9 cellular contexts compared by ENCODE assay signal in the genomic region with DNA sequence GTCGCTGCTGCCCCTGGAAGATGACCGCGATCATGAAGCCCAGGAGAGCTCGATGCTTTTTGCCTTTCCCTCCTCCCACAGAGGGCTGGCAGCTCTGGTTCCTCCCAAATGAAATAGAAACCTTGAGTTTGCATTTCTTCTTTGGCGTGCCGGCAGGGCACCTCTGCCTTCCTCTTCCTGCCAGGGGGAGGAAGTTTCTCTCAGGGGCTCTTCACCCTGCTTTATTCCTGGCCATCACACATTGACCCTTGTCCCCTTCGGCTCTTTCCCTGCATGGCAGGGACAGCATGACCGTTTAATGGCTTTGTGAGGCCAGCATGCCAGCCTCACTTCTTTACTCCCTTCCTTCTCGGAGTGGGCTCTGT. TPM values are rescaled to one million over a fixed set of nuclear protein-coding genes. Genes with fewer than 3 reads are reported as not detected.
DNase-seq lines count a peak whose midpoint lies in the region; TF ChIP-seq lines count a peak whose summit lies in the region.
"Had no signal": no experiment of that assay in that cellular context is flagged by ENCODE, and none has a peak within 500 bp of the region (broad histone marks: within the 10 kb centered on the region; RNA-seq: fewer than 3 reads in every experiment).

No MANE protein-coding gene starts in this region.

- H3K36me3 Mint-ChIP-seq in activated CD4-positive, alpha-beta T cell treated with anti-CD3 and anti-CD28 coated beads, Interleukin-2, amount 10 ng/mL, durations not matched to agents 7 days and 5 days (ENCODE audit: low read depth) = peaks cover 14% of the 10 kb centered on the region
- peaks cover 61% of the 10 kb centered on the region for H3K36me3 Mint-ChIP-seq in MCF 10A (ENCODE audit: insufficient read depth, unreplicated experiment)

- no peak for TF ChIP-seq CTCF in MCF 10A (IDR thresholded peaks at IDR 0.05; ENCODE audit: unreplicated experiment)
- TF ChIP-seq CTCF in tibial artery (IDR thresholded peaks at IDR 0.05) = no peak

- H2AK5ac ChIP-seq in mesenchymal stem cell (ENCODE audit: low read length, severe bottlenecking) = peak overlapping the region; percentile 21

- no peak overlapping the region for H3K4me3 Mint-ChIP-seq in activated CD4-positive, alpha-beta T cell treated with anti-CD3 and anti-CD28 coated beads, Interleukin-2, amount 10 ng/mL, durations not matched to agents 7 days and 5 days
- no peak overlapping the region for H3K4me3 Mint-ChIP-seq in MCF 10A (ENCODE audit: unreplicated experiment)

- H3K4me2 ChIP-seq in mesenchymal stem cell (ENCODE audit: low read length, poor library complexity, severe bottlenecking) = no peak overlapping the region

- H4K91ac ChIP-seq in mesenchymal stem cell (ENCODE audit: low read length) = no peak overlapping the region

- H3K36me3 ChIP-seq in mesenchymal stem cell (ENCODE audit: control insufficient read depth in 1 of 2, insufficient read depth in 2 of 2, low read depth in 1 of 2, low read length in 2 of 2) = peaks cover 24 to 57% of the 10 kb centered on the region in 2 experiments
- H3K36me3 ChIP-seq in tibial artery = peaks cover 0 to 14% (median 9%) of the 10 kb centered on the region in 3 donors

- no TSS peak for BruUV-seq in MCF 10A (replicated peaks; lab: Mats Ljungman, UMichigan)

- no peak overlapping the region for H3K4me3 ChIP-seq in mesenchymal stem cell (ENCODE audit: insufficient read depth in 1 of 2, low read depth in 1 of 2, low read length in 2 of 2)
- no peak overlapping the region for H3K4me3 ChIP-seq in tibial artery

- no peaks in the 10 kb centered on the region for H3K27me3 ChIP-seq in mesenchymal stem cell (ENCODE audit: control insufficient read depth in 1 of 2, insufficient read depth in 1 of 2, low read length in 2 of 2)
- H3K27me3 ChIP-seq in tibial artery = no peaks in the 10 kb centered on the region

- H2BK120ac ChIP-seq in mesenchymal stem cell (ENCODE audit: low read depth, low read length) = no peak overlapping the region

- peak overlapping the region in 1 of 2 experiments; percentile 10 for H2BK12ac ChIP-seq in mesenchymal stem cell (ENCODE audit: low read length in 2 of 2)

- H4K8ac ChIP-seq in mesenchymal stem cell (ENCODE audit: low read length) = no peak overlapping the region

- POLR2A ChIA-PET in activated CD4-positive, alpha-beta T cell treated with anti-CD3 and anti-CD28 coated beads, Interleukin-2, amount 10 ng/mL, durations not matched to agents 7 days and 5 days (lab: Charles Lee) = no interaction called here
- POLR2A ChIA-PET in MCF 10A (lab: Yijun Ruan, JAX) = interaction anchor here (0.6 to 1.0 kb wide), 2 partner anchors 34 to 38 kb away, joined by 3 to 7 read pairs; no protein-coding TSS in a partner anchor

- H3K79me1 ChIP-seq in mesenchymal stem cell (replicated peaks; ENCODE audit: low read length, poor library complexity, severe bottlenecking) = no peaks in the 10 kb centered on the region

- H3K23ac ChIP-seq in mesenchymal stem cell (ENCODE audit: low read length in 2 of 2) = no peak overlapping the region

- H2BK5ac ChIP-seq in mesenchymal stem cell (ENCODE audit: low read depth, low read length, poor library complexity, severe bottlenecking) = no peak overlapping the region

- H3K27ac ChIP-seq in mesenchymal stem cell (ENCODE audit: low read length, poor library complexity, severe bottlenecking) = peak overlapping the region; percentile 98
- H3K27ac ChIP-seq in tibial artery = peak overlapping the region; percentile 91 to 94

- DNase-seq in activated CD4-positive, alpha-beta T cell treated with anti-CD3 and anti-CD28 coated beads, Interleukin-2, amount 10 ng/mL, durations not matched to agents 7 days and 5 days = no peak
- no peak for DNase-seq in activated CD4-positive, alpha-beta T cell treated with anti-CD3 and anti-CD28 coated beads, Interleukin-2, amount 50 U/mL, for 48 hours
- DNase-seq in MCF 10A (ENCODE audit: unreplicated experiment) (no peak), mesenchymal stem cell (no peak), tibial artery (no peak), NCI-H69 (lab: John Stamatoyannopoulos, UW) (no peak), glomerular visceral epithelial cell (ENCODE audit: extremely low spot score) (no peak), NCI-H526 (lab: John Stamatoyannopoulos, UW) (no peak)
- DNase-seq: central memory CD4-positive, alpha-beta T cell had no signal

- no peak overlapping the region for H3K9ac ChIP-seq in mesenchymal stem cell (ENCODE audit: low read length)

- no peak overlapping the region for H2AFZ ChIP-seq in mesenchymal stem cell (ENCODE audit: low read depth, low read length)

- no peaks in the 10 kb centered on the region for H3K9me3 Mint-ChIP-seq in activated CD4-positive, alpha-beta T cell treated with anti-CD3 and anti-CD28 coated beads, Interleukin-2, amount 10 ng/mL, durations not matched to agents 7 days and 5 days
- no peaks in the 10 kb centered on the region for H3K9me3 Mint-ChIP-seq in MCF 10A (ENCODE audit: unreplicated experiment)

- H2BK15ac ChIP-seq in mesenchymal stem cell (ENCODE audit: low read depth, poor library complexity, severe bottlenecking) = no peak overlapping the region

- intact Hi-C loops in MCF 10A (cut with micrococcal nuclease) = no loop called here
- intact Hi-C loops in tibial artery (cut with DNase I; ENCODE audit: low total_unique reads) = no loop called here

- H3K27me3 Mint-ChIP-seq in activated CD4-positive, alpha-beta T cell treated with anti-CD3 and anti-CD28 coated beads, Interleukin-2, amount 10 ng/mL, durations not matched to agents 7 days and 5 days = no peaks in the 10 kb centered on the region
- H3K27me3 Mint-ChIP-seq in MCF 10A (ENCODE audit: insufficient read depth, unreplicated experiment) = no peaks in the 10 kb centered on the region

- 95% methylated on average over 9 of the region's 9 CpGs for WGBS in mesenchymal stem cell

- no peak overlapping the region for H3K18ac ChIP-seq in mesenchymal stem cell (ENCODE audit: low read depth in 1 of 2, low read length in 2 of 2)

- no peaks in the 10 kb centered on the region for H3K9me3 ChIP-seq in mesenchymal stem cell (ENCODE audit: control insufficient read depth, low read length)
- no peaks in the 10 kb centered on the region for H3K9me3 ChIP-seq in tibial artery

- H3K4me1 Mint-ChIP-seq in activated CD4-positive, alpha-beta T cell treated with anti-CD3 and anti-CD28 coated beads, Interleukin-2, amount 10 ng/mL, durations not matched to agents 7 days and 5 days = peaks cover 72% of the 10 kb centered on the region
- peaks cover 47% of the 10 kb centered on the region for H3K4me1 Mint-ChIP-seq in MCF 10A (ENCODE audit: insufficient read depth, unreplicated experiment)

- H3K14ac ChIP-seq in mesenchymal stem cell (ENCODE audit: low read length in 2 of 2) = peak overlapping the region in 1 of 2 experiments; percentile 53

- H3K27ac Mint-ChIP-seq in activated CD4-positive, alpha-beta T cell treated with anti-CD3 and anti-CD28 coated beads, Interleukin-2, amount 10 ng/mL, durations not matched to agents 7 days and 5 days = peak overlapping the region; percentile 41
- H3K27ac Mint-ChIP-seq in MCF 10A (ENCODE audit: low read depth, unreplicated experiment) = peak overlapping the region; percentile 70

- H3K4ac ChIP-seq in mesenchymal stem cell (ENCODE audit: low read depth in 1 of 2, low read length in 2 of 2) = no peak overlapping the region

- H3K4me1 ChIP-seq in mesenchymal stem cell (ENCODE audit: control insufficient read depth, insufficient read depth, low read depth, low read length) (peaks cover 68% of the 10 kb centered on the region), tibial artery (peaks cover 20 to 98% (median 94%) of the 10 kb centered on the region in 4 donors)

- CTCF ChIA-PET in activated CD4-positive, alpha-beta T cell treated with anti-CD3 and anti-CD28 coated beads, Interleukin-2, amount 10 ng/mL, durations not matched to agents 7 days and 5 days (lab: Charles Lee) = interaction anchor here (1.0 to 1.4 kb wide), 2 partner anchors 10 to 14 kb away, joined by 3 to 4 read pairs; no protein-coding TSS in a partner anchor
- CTCF ChIA-PET in MCF 10A (lab: Yijun Ruan, JAX) = interaction anchor here (0.8 kb wide), 1 partner anchor 13 kb away, joined by 3 read pairs; no protein-coding TSS in a partner anchor

RNA-seq across cellular contexts. Expression of gene ACTN4, which starts 47.9 kb away (rescaled TPM):
- total RNA-seq in activated CD4-positive, alpha-beta T cell treated with anti-CD3 and anti-CD28 coated beads, Interleukin-2, amount 10 ng/mL, durations not matched to agents 7 days and 5 days = 100 to 1,000 TPM; 337 to 354 TPM
- total RNA-seq in MCF 10A (2022) = 300 and 320 TPM in 2 replicates
- polyA plus RNA-seq in mesenchymal stem cell (2013, experiment 1 of 2) = 259 TPM
- 250 TPM for polyA plus RNA-seq in mesenchymal stem cell (2013, experiment 2 of 2)

RNA-seq across cellular contexts. Expression of gene CAPN12, which starts 49.0 kb away (rescaled TPM):
- total RNA-seq in activated CD4-positive, alpha-beta T cell treated with anti-CD3 and anti-CD28 coated beads, Interleukin-2, amount 10 ng/mL, durations not matched to agents 7 days and 5 days = 1 to 10 TPM; 3.5 to 3.7 TPM
- not detected in 2 replicates for total RNA-seq in MCF 10A (2022)
- 1.6 TPM for polyA plus RNA-seq in mesenchymal stem cell (2013, experiment 1 of 2)
- 1.5 TPM for polyA plus RNA-seq in mesenchymal stem cell (2013, experiment 2 of 2)
